ENCODE assay signal across 29 cellular contexts in genomic region chr2:105962221-105962620, GRCh38.
"Had no signal": no experiment of that assay in that cellular context is flagged by ENCODE, and none has a peak within 500 bp of the region (broad histone marks: within the 10 kb centered on the region; RNA-seq: fewer than 3 reads in every experiment).

No MANE protein-coding gene starts in this region.

- H3K27me3 ChIP-seq: cardiac muscle cell, MG63 had no signal

- H3K9me3 Mint-ChIP-seq: activated T-helper 17 cell treated with anti-CD3 and anti-CD28 coated beads, Interleukin-2, amount 50 U/mL, for 72 hours had no signal

- DNase-seq: activated CD4-positive, alpha-beta T cell treated with anti-CD3 and anti-CD28 coated beads for 4 hours; activated CD4-positive, alpha-beta T cell treated with anti-CD3 and anti-CD28 coated beads, Interleukin-2, amount 50 U/mL, for 4 hours; activated CD8-positive, alpha-beta T cell treated with anti-CD3 and anti-CD28 coated beads, Interleukin-2, amount 10 ng/mL, durations not matched to agents 7 days and 5 days; activated gamma-delta T cell; activated naive CD4-positive, alpha-beta T cell treated with anti-CD3 and anti-CD28 coated beads for 36 hours; activated T-cell treated with anti-CD3 and anti-CD28 coated beads, Interleukin-2, amount 50 U/mL, for 4 hours; amygdala; cerebellar nuclear complex; MG63; NCI-H1105; NCI-H1436; NCI-H2081 treated with DMSO at 0.1 percent for 48 hours; NCI-H2171; NCI-H2227 treated with DMSO at 0.1 percent for 48 hours; NCI-H446 treated with DMSO at 0.1 percent for 48 hours; NCI-H526; NCI-H774; T-cell; T-helper 2 cell; T1000; WERI-Rb-1 had no signal

- H3K27me3 Mint-ChIP-seq: activated naive CD8-positive, alpha-beta T cell; activated T-helper 17 cell treated with anti-CD3 and anti-CD28 coated beads, Interleukin-2, amount 50 U/mL, for 72 hours; T-cell had no signal

- H3K4me3 Mint-ChIP-seq: activated CD8-positive, alpha-beta T cell treated with anti-CD3 and anti-CD28 coated beads, Interleukin-2, amount 10 ng/mL, durations not matched to agents 7 days and 5 days; activated naive CD4-positive, alpha-beta T cell treated with anti-CD3 and anti-CD28 coated beads for 36 hours; activated naive CD8-positive, alpha-beta T cell; activated T-cell treated with anti-CD3 and anti-CD28 coated beads, Interleukin-2, amount 50 U/mL, for 4 hours; activated T-helper 17 cell treated with anti-CD3 and anti-CD28 coated beads, Interleukin-2, amount 50 U/mL, for 72 hours; brain; T-cell had no signal

- H3K4me1 Mint-ChIP-seq: activated T-helper 17 cell treated with anti-CD3 and anti-CD28 coated beads, Interleukin-2, amount 50 U/mL, for 72 hours; brain had no signal

- H3K4me3 ChIP-seq: cardiac muscle cell, MG63, SK-N-MC had no signal

- FAIRE-seq: astrocyte had no signal

- ATAC-seq: activated CD4-positive, CD25-positive, alpha-beta regulatory T cell treated with anti-CD3 and anti-CD28 coated beads, Interleukin-2, amount 50 U/mL, for 24 hours; activated CD8-positive, alpha-beta T cell treated with anti-CD3 and anti-CD28 coated beads, Interleukin-2, amount 10 ng/mL, durations not matched to agents 7 days and 5 days; activated T-cell treated with anti-CD3 and anti-CD28 coated beads, Interleukin-2, amount 50 U/mL, for 4 hours; activated T-helper 17 cell treated with anti-CD3 and anti-CD28 coated beads, Interleukin-2, amount 50 U/mL, for 72 hours; Right ventricle myocardium inferior; T-cell had no signal

- H3K36me3 ChIP-seq: cardiac muscle cell, MG63, WERI-Rb-1 had no signal

- H3K36me3 Mint-ChIP-seq: brain, T-cell had no signal

- H3K27ac ChIP-seq: cardiac muscle cell, SK-N-MC, WERI-Rb-1 had no signal

- H3K27ac Mint-ChIP-seq: activated CD8-positive, alpha-beta T cell treated with anti-CD3 and anti-CD28 coated beads, Interleukin-2, amount 10 ng/mL, durations not matched to agents 7 days and 5 days; activated naive CD4-positive, alpha-beta T cell treated with anti-CD3 and anti-CD28 coated beads for 36 hours; activated naive CD8-positive, alpha-beta T cell; activated T-helper 17 cell treated with anti-CD3 and anti-CD28 coated beads, Interleukin-2, amount 50 U/mL, for 72 hours; T-cell had no signal

- H3K9me3 ChIP-seq: MG63 had no signal
